Comparison of ENCODE assay signal across 14 cellular contexts in the genomic region with DNA sequence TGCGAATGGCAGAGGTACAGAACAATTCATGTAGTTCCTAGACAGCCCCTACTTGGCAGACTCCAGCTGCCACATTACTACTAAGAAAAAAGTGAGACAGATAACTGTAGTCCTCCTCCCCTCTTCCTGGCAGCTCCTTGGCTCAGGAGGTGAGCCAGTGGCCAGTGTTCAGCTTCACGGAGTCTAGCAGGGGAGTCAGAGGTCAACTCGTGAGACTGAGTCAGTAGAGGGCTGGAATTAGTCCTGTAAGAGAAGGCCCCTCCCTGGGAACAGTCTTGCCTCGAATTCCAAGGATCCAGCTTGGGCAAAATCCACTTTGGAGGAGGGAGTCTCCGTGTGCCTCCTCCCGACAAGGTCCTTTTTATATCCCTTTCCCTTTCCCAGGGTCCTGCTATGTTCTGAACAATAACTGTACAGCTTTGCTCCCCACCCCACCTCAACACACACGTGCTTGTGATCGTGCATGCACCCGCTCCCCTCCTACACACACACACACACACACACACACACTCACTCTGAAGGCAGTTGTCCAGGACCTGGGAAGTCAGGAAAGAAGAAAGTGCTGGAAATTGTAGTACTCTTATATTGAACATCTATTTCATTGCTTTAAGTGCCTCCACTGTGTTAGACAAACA. TPM values are rescaled to one million over a fixed set of nuclear protein-coding genes. Genes with fewer than 3 reads are reported as not detected.
A peak's percentile ranks its signal among the peaks of the same experiment; 100 is the strongest.
DNase-seq lines count a peak whose midpoint lies in the region; ATAC-seq and TF ChIP-seq lines count a peak whose summit lies in the region.
"Had no signal": no experiment of that assay in that cellular context is flagged by ENCODE, and none has a peak within 500 bp of the region (broad histone marks: within the 10 kb centered on the region; RNA-seq: fewer than 3 reads in every experiment).

No MANE protein-coding gene starts in this region.

- peaks cover 3% of the 10 kb centered on the region for H3K4me1 Mint-ChIP-seq in neural crest cell
- peaks cover 26% of the 10 kb centered on the region for H3K4me1 Mint-ChIP-seq in GM23338

- peaks cover 16% of the 10 kb centered on the region for H3F3A ChIP-seq in GM23338 (replicated peaks; ENCODE audit: low read depth)

- H4K20me1 ChIP-seq in mammary epithelial cell (ENCODE audit: insufficient read depth, low read length) (no peaks in the 10 kb centered on the region), fibroblast of lung (ENCODE audit: control insufficient read depth, extremely low read depth, insufficient read depth, low read length) (no peaks in the 10 kb centered on the region), GM23338 (replicated peaks; ENCODE audit: insufficient read depth) (no peaks in the 10 kb centered on the region; the same call in none of the 2 replicates)

- H3K27me3 Mint-ChIP-seq in neural crest cell (ENCODE audit: low read depth) (no peaks in the 10 kb centered on the region), GM23338 (ENCODE audit: insufficient read depth, low read depth, poor library complexity) (no peaks in the 10 kb centered on the region)
- H3K27me3 Mint-ChIP-seq: activated naive CD8-positive, alpha-beta T cell treated with anti-CD3 and anti-CD28 coated beads, Interleukin-2, amount 50 U/mL, for 24 hours; effector memory CD8-positive, alpha-beta T cell; stimulated activated naive CD8-positive, alpha-beta T cell treated with anti-CD3 and anti-CD28 coated beads, Interleukin-15, Interleukin-2, amounts not matched to agents 100 ng/mL and 50 ng/mL, for 24 hours had no signal

- H3K4me3 ChIP-seq in breast epithelium (no peak overlapping the region), mammary epithelial cell (replicated peaks in 1 of 3; ENCODE audit: insufficient read depth in 1 of 3, low read depth in 2 of 3, low read length in 3 of 3) (no peak overlapping the region), fibroblast of lung (replicated peaks in 1 of 4; ENCODE audit: control extremely low read depth in 1 of 4, insufficient read depth in 1 of 4, low read depth in 3 of 4, low read length in 4 of 4) (no peak overlapping the region), upper lobe of left lung (no peak overlapping the region), GM23338 (no peak overlapping the region)

- no peaks in the 10 kb centered on the region for H3K9me3 Mint-ChIP-seq in neural crest cell
- H3K9me3 Mint-ChIP-seq in GM23338, result no peaks in the 10 kb centered on the region
- H3K9me3 Mint-ChIP-seq: activated naive CD8-positive, alpha-beta T cell treated with anti-CD3 and anti-CD28 coated beads, Interleukin-2, amount 50 U/mL, for 24 hours; effector memory CD8-positive, alpha-beta T cell; natural killer cell; stimulated activated naive CD8-positive, alpha-beta T cell treated with anti-CD3 and anti-CD28 coated beads, Interleukin-15, Interleukin-2, amounts not matched to agents 100 ng/mL and 50 ng/mL, for 24 hours had no signal

- H3K4me3 Mint-ChIP-seq in neural crest cell, result no peak overlapping the region
- no peak overlapping the region; the same call in 2 of the 3 replicates for H3K4me3 Mint-ChIP-seq in GM23338
- H3K4me3 Mint-ChIP-seq: activated naive CD8-positive, alpha-beta T cell treated with anti-CD3 and anti-CD28 coated beads, Interleukin-2, amount 50 U/mL, for 24 hours; effector memory CD8-positive, alpha-beta T cell; natural killer cell; stimulated activated naive CD8-positive, alpha-beta T cell treated with anti-CD3 and anti-CD28 coated beads, Interleukin-15, Interleukin-2, amounts not matched to agents 100 ng/mL and 50 ng/mL, for 24 hours had no signal

- H3K27ac ChIP-seq in breast epithelium, result peak overlapping the region; percentile 69 to 82
- no peak overlapping the region for H3K27ac ChIP-seq in mammary epithelial cell (ENCODE audit: insufficient read depth, low read depth, low read length)
- H3K27ac ChIP-seq in fibroblast of lung (ENCODE audit: insufficient read depth, low read length), result no peak overlapping the region
- H3K27ac ChIP-seq in upper lobe of left lung, result peak overlapping the region; percentile 77 to 85 (median 80)
- no peak overlapping the region for H3K27ac ChIP-seq in GM23338 (ENCODE audit: low read depth)

- DNase-seq in breast epithelium (ENCODE audit: low spot score in 2 of 2), result peak in 1 of 2 donors; percentile 39
- DNase-seq in mammary epithelial cell, result no peak
- peak; percentile 84 to 85 for DNase-seq in fibroblast of lung (ENCODE audit: low read depth in 2 of 2)
- DNase-seq in neural crest cell (ENCODE audit: low read depth, low spot score), result no peak
- no peak for DNase-seq in upper lobe of left lung
- no peak for DNase-seq in GM23338 (ENCODE audit: low spot score)
- DNase-seq in stimulated activated CD4-positive, alpha-beta T cell treated with anti-CD3 and anti-CD28 coated beads, Interleukin-4, amount 100 ng/mL, for 1 hour, result no peak
- DNase-seq: activated naive CD8-positive, alpha-beta T cell treated with anti-CD3 and anti-CD28 coated beads, Interleukin-2, amount 50 U/mL, for 24 hours; effector memory CD8-positive, alpha-beta T cell; natural killer cell; RPMI8226; T1000 had no signal

- H3K9me2 ChIP-seq in GM23338 (ENCODE audit: insufficient read depth), result no peaks in the 10 kb centered on the region

- H3K9me3 ChIP-seq in breast epithelium (no peaks in the 10 kb centered on the region), mammary epithelial cell (replicated peaks; ENCODE audit: insufficient read depth, low read length) (no peaks in the 10 kb centered on the region), fibroblast of lung (ENCODE audit: control insufficient read depth, insufficient read depth, low read depth, low read length) (no peaks in the 10 kb centered on the region), upper lobe of left lung (no peaks in the 10 kb centered on the region)

- no peak overlapping the region for H3K9ac ChIP-seq in mammary epithelial cell (ENCODE audit: insufficient read depth, low read length)
- no peak overlapping the region for H3K9ac ChIP-seq in fibroblast of lung (ENCODE audit: insufficient read depth, low read length)

- H2AFZ ChIP-seq in mammary epithelial cell (ENCODE audit: low read depth, low read length) (no peak overlapping the region), fibroblast of lung (ENCODE audit: low read length) (no peak overlapping the region), GM23338 (no peak overlapping the region)

- dilution Hi-C loops in mammary epithelial cell (cut with HindIII; ENCODE audit: low sequenced_read_pairs), result loop anchor here (10.0 kb wide), 1 partner anchor 398 kb away; the partner anchor contains the start of gene S100A9

- intact Hi-C loops in breast epithelium (cut with DNase I; ENCODE audit: low total_unique reads) (loop anchor here (1.0 kb wide), 1 partner anchor 23 kb away; the partner anchor contains the start of gene SLC27A3), mammary epithelial cell (cut with micrococcal nuclease) (no loop called here)

- CTCF ChIA-PET in mammary epithelial cell (lab: Charles Lee; ENCODE audit: low non-redundant PET), result no interaction called here

- H3K27me3 ChIP-seq in breast epithelium (no peaks in the 10 kb centered on the region), mammary epithelial cell (ENCODE audit: insufficient read depth, low read length) (no peaks in the 10 kb centered on the region), fibroblast of lung (ENCODE audit: control insufficient read depth, insufficient read depth, low read length) (no peaks in the 10 kb centered on the region), upper lobe of left lung (no peaks in the 10 kb centered on the region), GM23338 (ENCODE audit: insufficient read depth) (no peaks in the 10 kb centered on the region)

- no TSS peak for BruUV-seq in mammary epithelial cell (replicated peaks; lab: Mats Ljungman, UMichigan)

- ATAC-seq in upper lobe of left lung (ENCODE audit: low FRiP score in 2 of 2) (peak in 1 of 2 donors; percentile 84), GM23338 (no peak), GM18517 (IDR thresholded peaks at IDR 0.05; ENCODE audit: unreplicated experiment) (no peak)
- ATAC-seq: activated naive CD8-positive, alpha-beta T cell treated with anti-CD3 and anti-CD28 coated beads, Interleukin-2, amount 50 U/mL, for 24 hours; effector memory CD8-positive, alpha-beta T cell; natural killer cell had no signal

- no peaks in the 10 kb centered on the region for H3K36me3 ChIP-seq in breast epithelium
- peaks cover 6% of the 10 kb centered on the region for H3K36me3 ChIP-seq in mammary epithelial cell (ENCODE audit: insufficient read depth, low read length)
- peaks cover 10% of the 10 kb centered on the region for H3K36me3 ChIP-seq in fibroblast of lung (ENCODE audit: control insufficient read depth, insufficient read depth, low read length)
- peaks cover 4 to 86% (median 43%) of the 10 kb centered on the region in 4 donors for H3K36me3 ChIP-seq in upper lobe of left lung
- peaks cover 42% of the 10 kb centered on the region for H3K36me3 ChIP-seq in GM23338 (ENCODE audit: insufficient read depth)

- H3K4me1 ChIP-seq in breast epithelium (no peaks in the 10 kb centered on the region), mammary epithelial cell (ENCODE audit: insufficient read depth, low read length) (no peaks in the 10 kb centered on the region), fibroblast of lung (ENCODE audit: control insufficient read depth, extremely low read depth, insufficient read depth, low read length) (no peaks in the 10 kb centered on the region), upper lobe of left lung (peaks cover 43 to 50% (median 45%) of the 10 kb centered on the region in 4 donors), GM23338 (ENCODE audit: insufficient read depth) (peaks cover 13% of the 10 kb centered on the region)

- TF ChIP-seq POLR2A in breast epithelium (IDR thresholded peaks at IDR 0.05) (no peak), upper lobe of left lung (IDR thresholded peaks at IDR 0.05) (no peak)

- in situ Hi-C loops in mammary epithelial cell (cut with MboI; ENCODE audit: low sequenced_read_pairs in 2 of 2), result no loop called here

- no peak for TF ChIP-seq EP300 in upper lobe of left lung (IDR thresholded peaks at IDR 0.05)

- no peak for TF ChIP-seq CTCF in breast epithelium (IDR thresholded peaks at IDR 0.05)
- no peak for TF ChIP-seq CTCF in mammary epithelial cell (conservative IDR thresholded peaks at IDR 0.05 in 1 of 2, IDR thresholded peaks at IDR 0.05 in 1 of 2; ENCODE audit: extremely low read depth in 1 of 2, insufficient read depth in 1 of 2, low read depth in 1 of 2, low read length in 2 of 2)
- no peak for TF ChIP-seq CTCF in fibroblast of lung (conservative IDR thresholded peaks at IDR 0.05 in 1 of 2, IDR thresholded peaks at IDR 0.05 in 1 of 2; ENCODE audit: low read depth in 1 of 2, low read length in 2 of 2)
- no peak for TF ChIP-seq CTCF in neural crest cell (conservative IDR thresholded peaks at IDR 0.05)
- TF ChIP-seq CTCF in upper lobe of left lung (IDR thresholded peaks at IDR 0.05), result no peak
- no peak for TF ChIP-seq CTCF in GM23338 (conservative IDR thresholded peaks at IDR 0.05; ENCODE audit: low read depth in 2 of 2)

- H3K27ac Mint-ChIP-seq in neural crest cell (ENCODE audit: unreplicated experiment), result peak overlapping the region; percentile 60
- H3K27ac Mint-ChIP-seq in GM23338, result no peak overlapping the region; the same call in 1 of the 2 replicates
- H3K27ac Mint-ChIP-seq: activated naive CD8-positive, alpha-beta T cell treated with anti-CD3 and anti-CD28 coated beads, Interleukin-2, amount 50 U/mL, for 24 hours; effector memory CD8-positive, alpha-beta T cell; natural killer cell; stimulated activated naive CD8-positive, alpha-beta T cell treated with anti-CD3 and anti-CD28 coated beads, Interleukin-15, Interleukin-2, amounts not matched to agents 100 ng/mL and 50 ng/mL, for 24 hours had no signal

- no peaks in the 10 kb centered on the region for H3K79me2 ChIP-seq in mammary epithelial cell (ENCODE audit: insufficient read depth, low read length)
- no peaks in the 10 kb centered on the region for H3K79me2 ChIP-seq in fibroblast of lung (ENCODE audit: control insufficient read depth, insufficient read depth, low read length)
- 0 out of 2 replicates have a peak, but pooled peaks cover 4% of the 10 kb centered on the region for H3K79me2 ChIP-seq in GM23338 (replicated peaks; ENCODE audit: insufficient read depth)

- WGBS in mammary epithelial cell (ENCODE audit: low coverage, missing lambda C conversion rate), result 89% methylated on average over 9 of the region's 9 CpGs
- 59 to 71% methylated on average over 8 to 9 of the region's 9 CpGs for WGBS in upper lobe of left lung, 2 donors

- no peak overlapping the region for H3K4me2 ChIP-seq in mammary epithelial cell (ENCODE audit: insufficient read depth, low read depth, low read length)
- H3K4me2 ChIP-seq in fibroblast of lung (ENCODE audit: extremely low read depth, insufficient read depth, low read length), result no peak overlapping the region
- no peak overlapping the region for H3K4me2 ChIP-seq in GM23338

- H3K36me3 Mint-ChIP-seq in neural crest cell (ENCODE audit: low read depth) (peaks cover 22% of the 10 kb centered on the region), GM23338 (ENCODE audit: low read depth) (peaks cover 93% of the 10 kb centered on the region)

RNA-seq across cellular contexts. Expression of gene SLC27A3, which starts 22.5 kb away (rescaled TPM):
- 10 to 100 TPM; 23.0 to 36.2 (median 31.5) TPM for total RNA-seq in breast epithelium
- 10 to 100 TPM in 1 of 2 donors, 1 to 10 TPM in 1; 6.9 to 10.7 TPM for total RNA-seq in mammary epithelial cell
- 13.6 TPM for polyA plus RNA-seq in mammary epithelial cell
- polyA minus RNA-seq in mammary epithelial cell, result 39.5 TPM
- total RNA-seq in fibroblast of lung, result 30.6 and 34.4 TPM in 2 replicates
- polyA plus RNA-seq in fibroblast of lung, result 9.3 and 9.7 TPM in 2 replicates
- polyA plus RNA-seq in fibroblast of lung (2012), result 12.7 and 14.3 TPM in 2 replicates
- polyA minus RNA-seq in fibroblast of lung (ENCODE audit: low replicate concordance), result 30.8 and 77.7 TPM in 2 replicates
- 16.8 and 18.1 TPM in 2 replicates for total RNA-seq in neural crest cell
- 100 to 1,000 TPM in 5 of 6 donors, 10 to 100 TPM in 1; 92.8 to 272 (median 167) TPM for total RNA-seq in upper lobe of left lung
- 18.8 and 24.2 TPM in 2 replicates for total RNA-seq in GM23338 (2014; rRNA removed; shearing (Covaris generic))
- 26.3 and 27.1 TPM in 2 replicates for polyA plus RNA-seq in GM23338 (2016; fragmentation: Nextera tagmentation; extraction: Ambion mirVana)

RNA-seq across cellular contexts. Expression of gene INTS3, which starts 24.8 kb away (rescaled TPM):
- total RNA-seq in breast epithelium (10 to 100 TPM; 46.5 to 53.4 (median 51.7) TPM), mammary epithelial cell (10 to 100 TPM; 32.8 to 45.6 TPM), fibroblast of lung (30.0 and 37.3 TPM in 2 replicates), neural crest cell (78.4 and 79.2 TPM in 2 replicates), upper lobe of left lung (100 to 1,000 TPM in 1 of 6 donors, 10 to 100 TPM in 5; 58.2 to 159 (median 63.1) TPM)
- polyA plus RNA-seq in mammary epithelial cell (35.5 TPM), fibroblast of lung (31.4 and 42.2 TPM in 2 replicates), GM23338 (2016; fragmentation: Nextera tagmentation; extraction: Ambion mirVana) (21.5 and 22.7 TPM in 2 replicates)
- polyA minus RNA-seq in mammary epithelial cell (99.7 TPM), fibroblast of lung (ENCODE audit: low replicate concordance) (62.4 and 69.9 TPM in 2 replicates)
- 21.9 and 31.0 TPM in 2 replicates for polyA plus RNA-seq in fibroblast of lung (2012)
- total RNA-seq in GM23338 (2014; rRNA removed; shearing (Covaris generic)), result 51.3 and 51.5 TPM in 2 replicates

Comparison
In these comparisons a context has a peak if more than half of its experiments do, and no peak if none do; other contexts are left out.
1. H3K27ac ChIP-seq: peak in breast epithelium (2 of 2) and upper lobe of left lung (4 of 4); none in mammary epithelial cell (single experiment), fibroblast of lung (single experiment) and GM23338 (single experiment).
2. DNase-seq: peak in fibroblast of lung (2 of 2); none in mammary epithelial cell (single experiment), neural crest cell (single experiment), upper lobe of left lung (0 of 2), GM23338 (single experiment) and stimulated activated CD4-positive, alpha-beta T cell treated with anti-CD3 and anti-CD28 coated beads, Interleukin-4, amount 100 ng/mL, for 1 hour (single experiment).